18 cellular contexts compared by ENCODE assay signal in the genomic region with DNA sequence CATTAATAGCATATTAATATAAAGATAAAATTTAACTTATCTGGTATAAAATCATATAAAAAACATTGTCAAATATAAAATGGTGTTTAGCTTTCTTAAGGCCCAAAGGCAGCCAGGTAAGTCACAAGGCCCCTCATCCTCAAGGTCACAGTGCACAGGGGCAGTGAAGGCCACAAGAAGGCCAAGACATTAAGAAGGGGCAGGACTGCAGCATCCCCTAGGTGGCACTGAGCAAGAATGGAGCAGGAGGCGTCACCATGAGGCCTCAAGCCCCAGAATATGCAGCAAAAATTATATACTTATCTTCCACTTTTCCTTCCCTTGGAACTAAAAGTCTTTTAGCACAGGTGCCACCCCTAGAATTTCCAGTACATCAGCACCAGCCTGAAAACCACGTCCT. TPM values are rescaled to one million over a fixed set of nuclear protein-coding genes. Genes with fewer than 3 reads are reported as not detected.
"Had no signal": no experiment of that assay in that cellular context is flagged by ENCODE, and none has a peak within 500 bp of the region (broad histone marks: within the 10 kb centered on the region; RNA-seq: fewer than 3 reads in every experiment).

No MANE protein-coding gene starts in this region.

- H3K36me3 ChIP-seq: esophagus muscularis mucosa, ovary, transverse colon, vagina had no signal

- H3K27ac ChIP-seq: body of pancreas, esophagus muscularis mucosa, ovary, transverse colon, vagina had no signal

- H3K27me3 ChIP-seq: body of pancreas, esophagus muscularis mucosa, ovary, transverse colon, vagina had no signal

- H3K4me3 Mint-ChIP-seq: activated CD4-positive, alpha-beta T cell treated with anti-CD3 and anti-CD28 coated beads, Interleukin-2, amount 10 ng/mL, durations not matched to agents 7 days and 5 days; activated T-cell treated with anti-CD3 and anti-CD28 coated beads, Interleukin-2, amount 50 U/mL, for 72 hours had no signal

- DNase-seq: activated CD4-positive, alpha-beta T cell treated with anti-CD3 and anti-CD28 coated beads, Interleukin-2, amount 10 ng/mL, durations not matched to agents 7 days and 5 days; activated CD4-positive, CD25-positive, alpha-beta regulatory T cell; activated CD8-positive, alpha-beta memory T cell treated with anti-CD3 and anti-CD28 coated beads, Interleukin-2, amount 50 U/mL, for 48 hours; activated gamma-delta T cell; activated T-cell treated with anti-CD3 and anti-CD28 coated beads, Interleukin-2, amount 50 U/mL, for 72 hours; body of pancreas; caudate nucleus; hypothalamus; kidney glomerular epithelial cell; ovary; stimulated activated naive CD8-positive, alpha-beta T cell treated with anti-CD3 and anti-CD28 coated beads, Interleukin-15, Interleukin-2, amounts not matched to agents 100 U/mL and 50 U/mL, for 24 hours; transverse colon had no signal

- H3K36me3 Mint-ChIP-seq: activated naive CD4-positive, alpha-beta T cell treated with anti-CD3 and anti-CD28 coated beads, Interleukin-2, amount 50 U/mL, for 72 hours had no signal

- H3K4me1 ChIP-seq: body of pancreas, transverse colon, vagina had no signal

- H3K27ac Mint-ChIP-seq: activated CD4-positive, alpha-beta T cell treated with anti-CD3 and anti-CD28 coated beads, Interleukin-2, amount 10 ng/mL, durations not matched to agents 7 days and 5 days; activated naive CD4-positive, alpha-beta T cell treated with anti-CD3 and anti-CD28 coated beads, Interleukin-2, amount 50 U/mL, for 72 hours; activated T-cell treated with anti-CD3 and anti-CD28 coated beads, Interleukin-2, amount 50 U/mL, for 72 hours had no signal

- H3K4me3 ChIP-seq: body of pancreas, ovary, transverse colon had no signal

- H3K9me3 Mint-ChIP-seq: activated CD4-positive, alpha-beta T cell treated with anti-CD3 and anti-CD28 coated beads, Interleukin-2, amount 10 ng/mL, durations not matched to agents 7 days and 5 days; activated naive CD4-positive, alpha-beta T cell treated with anti-CD3 and anti-CD28 coated beads, Interleukin-2, amount 50 U/mL, for 72 hours; activated T-cell treated with anti-CD3 and anti-CD28 coated beads, Interleukin-2, amount 50 U/mL, for 72 hours had no signal

- ATAC-seq: activated naive CD4-positive, alpha-beta T cell treated with anti-CD3 and anti-CD28 coated beads, Interleukin-2, amount 50 U/mL, for 72 hours; activated T-cell treated with anti-CD3 and anti-CD28 coated beads, Interleukin-2, amount 50 U/mL, for 72 hours; body of pancreas; sciatic nerve; stimulated activated naive CD8-positive, alpha-beta T cell treated with anti-CD3 and anti-CD28 coated beads, Interleukin-15, Interleukin-2, amounts not matched to agents 100 U/mL and 50 U/mL, for 24 hours had no signal

- H3K9me3 ChIP-seq: body of pancreas, esophagus muscularis mucosa, ovary, transverse colon, vagina had no signal

RNA-seq across cellular contexts. Expression of a gene that starts 49.5 kb away (rescaled TPM):
- total RNA-seq: activated CD4-positive, alpha-beta T cell treated with anti-CD3 and anti-CD28 coated beads, Interleukin-2, amount 10 ng/mL, durations not matched to agents 7 days and 5 days; activated naive CD4-positive, alpha-beta T cell treated with anti-CD3 and anti-CD28 coated beads, Interleukin-2, amount 50 U/mL, for 72 hours; activated T-cell treated with anti-CD3 and anti-CD28 coated beads, Interleukin-2, amount 50 U/mL, for 72 hours; body of pancreas; esophagus muscularis mucosa; lower leg skin; mesenteric fat pad; ovary; sciatic nerve; transverse colon; vagina had no signal
- polyA plus RNA-seq: ovary had no signal

RNA-seq across cellular contexts. Expression of a gene that starts 49.7 kb away (rescaled TPM):
- total RNA-seq: activated CD4-positive, alpha-beta T cell treated with anti-CD3 and anti-CD28 coated beads, Interleukin-2, amount 10 ng/mL, durations not matched to agents 7 days and 5 days; activated naive CD4-positive, alpha-beta T cell treated with anti-CD3 and anti-CD28 coated beads, Interleukin-2, amount 50 U/mL, for 72 hours; activated T-cell treated with anti-CD3 and anti-CD28 coated beads, Interleukin-2, amount 50 U/mL, for 72 hours; body of pancreas; esophagus muscularis mucosa; lower leg skin; mesenteric fat pad; ovary; sciatic nerve; transverse colon; vagina had no signal
- polyA plus RNA-seq: ovary had no signal
